Comparison of ENCODE assay signal across 13 cellular contexts in genomic region chr1:222794656-222795474, GRCh38. TPM values are rescaled to one million over a fixed set of nuclear protein-coding genes. Genes with fewer than 3 reads are reported as not detected.
DNase-seq lines count a peak whose midpoint lies in the region; ATAC-seq, FAIRE-seq and TF ChIP-seq lines count a peak whose summit lies in the region.
"Had no signal": no experiment of that assay in that cellular context is flagged by ENCODE, and none has a peak within 500 bp of the region (broad histone marks: within the 10 kb centered on the region; RNA-seq: fewer than 3 reads in every experiment).

No MANE protein-coding gene starts in this region.

- no peak overlapping the region for H3K27ac Mint-ChIP-seq in chondrocyte (ENCODE audit: unreplicated experiment)

- peak; percentile 15 for ATAC-seq in mucosa of descending colon

- in situ Hi-C loops in KBM-7 (cut with MboI; ENCODE audit: low pct_unique_long_range_greater_than_20kb, low sequenced_read_pairs), result loop anchor here (25.0 kb wide), 1 partner anchor 292 kb away; no protein-coding TSS in a partner anchor

- no peaks in the 10 kb centered on the region for H3K9me2 ChIP-seq in Karpas-422 (replicated peaks; ENCODE audit: insufficient read depth, low read length)

- no peak overlapping the region for H3K27ac ChIP-seq in Karpas-422 (ENCODE audit: low read length)
- no peak overlapping the region for H3K27ac ChIP-seq in prostate gland
- H3K27ac ChIP-seq: SK-N-MC, uterus had no signal

- FAIRE-seq in D721Med (lab: Jason Lieb, UNC), result no peak
- FAIRE-seq: endothelial cell of umbilical vein, G401.6 had no signal

- H3K4me2 ChIP-seq in Karpas-422 (ENCODE audit: low read depth, low read length, poor library complexity, severe bottlenecking), result no peak overlapping the region

- H3K36me3 ChIP-seq in Karpas-422 (ENCODE audit: insufficient read depth, low read length) (no peaks in the 10 kb centered on the region), mucosa of descending colon (ENCODE audit: low read depth) (no peaks in the 10 kb centered on the region), prostate gland (no peaks in the 10 kb centered on the region)
- H3K36me3 ChIP-seq: uterus had no signal

- no peaks in the 10 kb centered on the region for H3K9me3 ChIP-seq in Karpas-422 (ENCODE audit: low read length)
- H3K9me3 ChIP-seq in mucosa of descending colon, result no peaks in the 10 kb centered on the region
- H3K9me3 ChIP-seq in prostate gland, result no peaks in the 10 kb centered on the region
- H3K9me3 ChIP-seq: uterus had no signal

- DNase-seq in D721Med (ENCODE audit: insufficient read length, low spot score), result no peak
- peak; percentile 43 for DNase-seq in Karpas-422
- no peak for DNase-seq in chondrocyte (ENCODE audit: low spot score)
- DNase-seq in mucosa of descending colon, result no peak
- no peak for DNase-seq in GM10266 (ENCODE audit: extremely low spot score)
- no peak for DNase-seq in T-helper 2 cell
- no peak for DNase-seq in prostate gland (ENCODE audit: low spot score)
- no peak for DNase-seq in KBM-7
- DNase-seq: NCI-H2029, uterus had no signal

- H4K20me1 ChIP-seq in Karpas-422 (ENCODE audit: insufficient read depth, low read depth, low read length), result no peaks in the 10 kb centered on the region

- H3K36me3 Mint-ChIP-seq in chondrocyte (ENCODE audit: low read depth), result no peaks in the 10 kb centered on the region

- H3K9ac ChIP-seq in Karpas-422 (ENCODE audit: low read length), result no peak overlapping the region

- WGBS in prostate gland, result 100% methylated on average over 4 of the region's 6 CpGs

- no peaks in the 10 kb centered on the region for H3K9me3 Mint-ChIP-seq in chondrocyte (ENCODE audit: low read depth)

- H3K4me1 ChIP-seq in Karpas-422 (ENCODE audit: low read length) (no peaks in the 10 kb centered on the region), mucosa of descending colon (ENCODE audit: low read depth) (no peaks in the 10 kb centered on the region), prostate gland (replicated peaks) (no peaks in the 10 kb centered on the region)
- H3K4me1 ChIP-seq: uterus had no signal

- no peaks in the 10 kb centered on the region for H3K79me2 ChIP-seq in Karpas-422 (ENCODE audit: low read length)

- TF ChIP-seq CTCF in D721Med (IDR thresholded peaks at IDR 0.05; ENCODE audit: insufficient read depth, missing control alignments) (peak; percentile 41), chondrocyte (IDR thresholded peaks at IDR 0.05) (peak; percentile 47), mucosa of descending colon (IDR thresholded peaks at IDR 0.05) (no peak), GM10266 (IDR thresholded peaks at IDR 0.05; ENCODE audit: control insufficient read depth, insufficient read depth, low read depth, missing control alignments) (no peak), prostate gland (IDR thresholded peaks at IDR 0.05) (no peak)

- no peak overlapping the region for H3K4me3 Mint-ChIP-seq in chondrocyte (ENCODE audit: unreplicated experiment)

- peaks cover 6% of the 10 kb centered on the region for H3K4me1 Mint-ChIP-seq in chondrocyte (ENCODE audit: low read depth)

- no peaks in the 10 kb centered on the region for H3K27me3 ChIP-seq in Karpas-422 (ENCODE audit: low read length)
- H3K27me3 ChIP-seq in prostate gland (replicated peaks; ENCODE audit: insufficient read depth), result no peaks in the 10 kb centered on the region
- H3K27me3 ChIP-seq: uterus had no signal

- no peak overlapping the region for H2AFZ ChIP-seq in Karpas-422 (ENCODE audit: low read length)

- H3K27me3 Mint-ChIP-seq in chondrocyte (ENCODE audit: low read depth), result no peaks in the 10 kb centered on the region

- intact Hi-C loops in mucosa of descending colon (cut with DNase I, micrococcal nuclease) (loop anchor here (5.0 to 10.0 kb wide), 3 partner anchors 287 to 330 kb away; no protein-coding TSS in a partner anchor), prostate gland (cut with DNase I) (loop anchor here (5.0 kb wide), 1 partner anchor 327 kb away; no protein-coding TSS in a partner anchor)

- H3K4me3 ChIP-seq in Karpas-422 (ENCODE audit: low read length) (no peak overlapping the region), mucosa of descending colon (no peak overlapping the region), prostate gland (no peak overlapping the region)
- H3K4me3 ChIP-seq: SK-N-MC, uterus had no signal

- no peak for TF ChIP-seq POLR2A in prostate gland (IDR thresholded peaks at IDR 0.05)

RNA-seq across cellular contexts. Expression of gene DISP1, which starts 20.0 kb away (rescaled TPM):
- 0.18 and 1.2 TPM in 2 replicates for total RNA-seq in Karpas-422 (2014; rRNA removed; shearing (Covaris generic); ENCODE audit: low replicate concordance)
- total RNA-seq in chondrocyte (4.7 to 5.9 TPM (median 5.6 TPM) in 3 replicates), mucosa of descending colon (10 to 100 TPM in 1 of 3 donors, 1 to 10 TPM in 2; 4.7 to 15.8 (median 4.9) TPM), prostate gland (10 to 100 TPM in 1 of 2 donors, 1 to 10 TPM in 1; 4.9 to 43.1 TPM)

RNA-seq across cellular contexts. Expression of gene FAM177B, which starts 57.9 kb away (rescaled TPM):
- total RNA-seq in Karpas-422 (2014; rRNA removed; shearing (Covaris generic); ENCODE audit: low replicate concordance), result not detected in 2 replicates
- total RNA-seq in chondrocyte, result not detected in 3 replicates
- total RNA-seq in mucosa of descending colon, result 10 to 100 TPM in 1 of 3 donors, 1 to 10 TPM in 2; 4.1 to 11.6 (median 9.7) TPM
- under 1 TPM; 0.23 to 0.51 TPM for total RNA-seq in prostate gland
- total RNA-seq: endothelial cell of umbilical vein had no signal

Comparison
In these comparisons a context has a peak if more than half of its experiments do, and no peak if none do; other contexts are left out.
1. CTCF ChIP-seq: peak in D721Med (single experiment) and chondrocyte (single experiment); none in mucosa of descending colon (single experiment), GM10266 (single experiment) and prostate gland (0 of 4).